ENCODE assay signal across 18 cellular contexts in genomic region chr2:144181006-144181405, GRCh38.
DNase-seq lines count a peak whose midpoint lies in the region; ATAC-seq, FAIRE-seq and TF ChIP-seq lines count a peak whose summit lies in the region.
"Had no signal": no experiment of that assay in that cellular context is flagged by ENCODE, and none has a peak within 500 bp of the region (broad histone marks: within the 10 kb centered on the region; RNA-seq: fewer than 3 reads in every experiment).

No MANE protein-coding gene starts in this region.

- CTCF ChIA-PET in AG04449 (lab: Yijun Ruan, JAX) = interaction anchor here (1.0 kb wide), 1 partner anchor 1572 kb away, joined by 3 read pairs; no protein-coding TSS in a partner anchor
- CTCF ChIA-PET in K562 (lab: Yijun Ruan, JAX; ENCODE audit: low intra/inter-chr PET ratio) = no interaction called here

- H3K4me1 ChIP-seq in K562 (replicated peaks in 1 of 2; ENCODE audit: control insufficient read depth in 2 of 2, insufficient read depth in 2 of 2, low read length in 2 of 2) = no peaks in the 10 kb centered on the region
- H3K4me1 ChIP-seq: BE2C had no signal

- H3K27ac ChIP-seq in K562 (ENCODE audit: extremely low read depth, low read depth, low read length) = no peak overlapping the region
- H3K27ac ChIP-seq: GM23248, PC-9 had no signal

- H3K27me3 Mint-ChIP-seq in activated T-cell treated with anti-CD3 and anti-CD28 coated beads, Interleukin-2, amount 50 U/mL, for 4 hours (ENCODE audit: low read depth) = no peaks in the 10 kb centered on the region
- H3K27me3 Mint-ChIP-seq: CD4-positive, alpha-beta memory T cell had no signal

- TF ChIP-seq CTCF in AG04449 (IDR thresholded peaks at IDR 0.05; ENCODE audit: insufficient read depth, low read length, missing control alignments) (no peak), K562 (IDR thresholded peaks at IDR 0.05 in 2 of 3, conservative IDR thresholded peaks at IDR 0.05 in 1 of 3; ENCODE audit: insufficient read depth in 2 of 3, low read depth in 1 of 3, low read length in 3 of 3) (no peak), GM13977 (IDR thresholded peaks at IDR 0.05; ENCODE audit: extremely low read depth, insufficient read depth, missing control alignments) (no peak)

- no peak overlapping the region for H3K4me3 Mint-ChIP-seq in activated T-cell treated with anti-CD3 and anti-CD28 coated beads, Interleukin-2, amount 50 U/mL, for 4 hours
- H3K4me3 Mint-ChIP-seq: CD4-positive, alpha-beta memory T cell had no signal

- H3K27me3 ChIP-seq in K562 (ENCODE audit: control insufficient read depth in 2 of 2, insufficient read depth in 2 of 2, low read length in 2 of 2) = no peaks in the 10 kb centered on the region
- H3K27me3 ChIP-seq: BE2C had no signal

- H3K36me3 Mint-ChIP-seq in activated T-cell treated with anti-CD3 and anti-CD28 coated beads, Interleukin-2, amount 50 U/mL, for 4 hours (ENCODE audit: insufficient read depth) = peaks cover 11% of the 10 kb centered on the region

- intact Hi-C loops in K562 (cut with micrococcal nuclease) = no loop called here

- TF ChIP-seq EP300 in K562 (IDR thresholded peaks at IDR 0.05; ENCODE audit: low read length) = no peak

- H3K9me3 Mint-ChIP-seq in activated T-cell treated with anti-CD3 and anti-CD28 coated beads, Interleukin-2, amount 50 U/mL, for 4 hours = peaks cover 4% of the 10 kb centered on the region
- H3K9me3 Mint-ChIP-seq: CD4-positive, alpha-beta memory T cell had no signal

- H3K9me3 ChIP-seq in K562 (replicated peaks; ENCODE audit: control insufficient read depth, insufficient read depth, low read depth, low read length) = no peaks in the 10 kb centered on the region; the same call in 1 of the 2 replicates
- H3K9me3 ChIP-seq: BE2C had no signal

- no peaks in the 10 kb centered on the region for H3K9me1 ChIP-seq in K562 (ENCODE audit: control insufficient read depth, insufficient read depth, low read length)

- no peaks in the 10 kb centered on the region for H3K36me3 ChIP-seq in K562 (ENCODE audit: control insufficient read depth, insufficient read depth, low read length)
- H3K36me3 ChIP-seq: BE2C had no signal

- DNase-seq in AG04449 (ENCODE audit: low read depth, low spot score) (peak; percentile 42), GM03348 (ENCODE audit: low spot score) (peak; percentile 15), K562 (ENCODE audit: extremely low read depth in 1 of 4, low spot score in 3 of 4) (no peak), iris pigment epithelial cell (ENCODE audit: low read depth) (peak; percentile 24), GM13977 (ENCODE audit: low spot score) (no peak)
- DNase-seq in activated T-cell treated with anti-CD3 and anti-CD28 coated beads, Interleukin-2, amount 50 U/mL, for 4 hours = no peak
- DNase-seq: ACHN; BE2C; CD4-positive, alpha-beta memory T cell; GM23248; KBM-7; NCI-H1048; NCI-H146; NCI-H2081; NCI-H510A treated with DMSO at 0.1 percent for 48 hours; NCI-H82; PC-9 had no signal

- TF ChIP-seq RAD21 in K562 (CRISPR knock-in tag; conservative IDR thresholded peaks at IDR 0.05 in 1 of 2, IDR thresholded peaks at IDR 0.05 in 1 of 2) = no peak

- H4K20me1 ChIP-seq in K562 (replicated peaks; ENCODE audit: control insufficient read depth, insufficient read depth, low read length) = no peaks in the 10 kb centered on the region

- in situ Hi-C loops in K562 (cut with MboI) = no loop called here
- in situ Hi-C loops in GM13977 (cut with MboI; ENCODE audit: low pct_unique_long_range_greater_than_20kb, low sequenced_read_pairs, unreplicated experiment) = no loop called here

- TF ChIP-seq POLR2A in K562 (conservative IDR thresholded peaks at IDR 0.05) = no peak

- no peak overlapping the region for H2AFZ ChIP-seq in K562 (ENCODE audit: low read depth, low read length)
- H2AFZ ChIP-seq: GM23248, PC-9 had no signal

- no peak for FAIRE-seq in K562 (lab: Jason Lieb, UNC)

- POLR2A ChIA-PET in AG04449 (lab: Yijun Ruan, JAX) = no interaction called here
- POLR2A ChIA-PET in K562 (lab: Yijun Ruan, JAX) = no interaction called here

- H3K79me2 ChIP-seq in K562 (ENCODE audit: control insufficient read depth, insufficient read depth, low read length) = no peaks in the 10 kb centered on the region

- H3K9ac ChIP-seq in K562 (ENCODE audit: insufficient read depth in 1 of 2, low read depth in 2 of 2, low read length in 2 of 2) = no peak overlapping the region
- H3K9ac ChIP-seq: GM23248 had no signal

- 29% methylated on average over 1 of the region's 1 CpG for WGBS in K562 (ENCODE audit: insufficient coverage, low coverage, missing lambda C conversion rate)

- H3K4me1 Mint-ChIP-seq in activated T-cell treated with anti-CD3 and anti-CD28 coated beads, Interleukin-2, amount 50 U/mL, for 4 hours (ENCODE audit: low read depth) = peaks cover 32% of the 10 kb centered on the region

- no peak for ATAC-seq in K562
- ATAC-seq in activated T-cell treated with anti-CD3 and anti-CD28 coated beads, Interleukin-2, amount 50 U/mL, for 4 hours = no peak
- no peak for ATAC-seq in GM18870 (IDR thresholded peaks at IDR 0.05; ENCODE audit: unreplicated experiment)

- no peak overlapping the region for H3K4me3 ChIP-seq in AG04449 (ENCODE audit: low read depth, low read length)
- no peak overlapping the region for H3K4me3 ChIP-seq in K562
- H3K4me3 ChIP-seq: GM23248, PC-9 had no signal

- BruUV-seq in K562 (replicated peaks; lab: Mats Ljungman, UMichigan) = no TSS peak

- H3K4me2 ChIP-seq in K562 (ENCODE audit: insufficient read depth, low read length) = no peak overlapping the region
- H3K4me2 ChIP-seq: PC-9 had no signal

TF ChIP-seq in K562, 482 proteins besides CTCF, POLR2A, EP300 and RAD21:
- TF ChIP-seq FOXJ2 (tag; IDR thresholded peaks at IDR 0.05) (peak; percentile 17; the same call in 1 of the 2 replicates), ZKSCAN3 (CRISPR knock-in tag; IDR thresholded peaks at IDR 0.05) (no peak)
TF ChIP-seq in K562: peak in this region for 1.

Comparison
In these comparisons a context has a peak if more than half of its experiments do, and no peak if none do; other contexts are left out.
1. DNase-seq: peak in AG04449 (single experiment), GM03348 (single experiment) and iris pigment epithelial cell (single experiment); none in K562 (0 of 4), GM13977 (single experiment) and activated T-cell treated with anti-CD3 and anti-CD28 coated beads, Interleukin-2, amount 50 U/mL, for 4 hours (single experiment).